ENCODE assay signal across 25 cellular contexts in genomic region chr2:25049422-25049821, GRCh38. TPM values are rescaled to one million over a fixed set of nuclear protein-coding genes. Genes with fewer than 3 reads are reported as not detected.
"Had no signal": no experiment of that assay in that cellular context is flagged by ENCODE, and none has a peak within 500 bp of the region (broad histone marks: within the 10 kb centered on the region; RNA-seq: fewer than 3 reads in every experiment).

No MANE protein-coding gene starts in this region.

- H3K4me3 Mint-ChIP-seq: activated CD4-positive, alpha-beta memory T cell treated with anti-CD3 and anti-CD28 coated beads, Interleukin-2, amount 10 ng/mL, durations not matched to agents 7 days and 5 days; activated CD4-positive, alpha-beta T cell treated with anti-CD3 and anti-CD28 coated beads, Interleukin-2, amount 10 ng/mL, durations not matched to agents 7 days and 5 days; activated naive CD4-positive, alpha-beta T cell treated with anti-CD3 and anti-CD28 coated beads, Interleukin-2, amount 10 ng/mL, durations not matched to agents 7 days and 5 days; activated naive CD8-positive, alpha-beta T cell treated with anti-CD3 and anti-CD28 coated beads for 36 hours; activated naive CD8-positive, alpha-beta T cell treated with anti-CD3 and anti-CD28 coated beads, Interleukin-2, amount 50 U/mL, for 24 hours; activated T-cell treated with anti-CD3 and anti-CD28 coated beads, Interleukin-2, amount 50 U/mL, for 24 hours; activated T-cell treated with anti-CD3 and anti-CD28 coated beads, Interleukin-2, amount 50 U/mL, for 72 hours had no signal

- H3K4me3 ChIP-seq: adrenal gland, body of pancreas, colonic mucosa, esophagus squamous epithelium, gastroesophageal sphincter had no signal

- DNase-seq: activated CD4-positive, alpha-beta memory T cell treated with anti-CD3 and anti-CD28 coated beads, Interleukin-2, amount 10 ng/mL, durations not matched to agents 7 days and 5 days; activated CD4-positive, alpha-beta T cell treated with anti-CD3 and anti-CD28 coated beads for 1 hour; activated CD4-positive, alpha-beta T cell treated with anti-CD3 and anti-CD28 coated beads for 4 hours; activated CD4-positive, alpha-beta T cell treated with anti-CD3 and anti-CD28 coated beads, Interleukin-2, amount 10 ng/mL, durations not matched to agents 7 days and 5 days; activated CD4-positive, alpha-beta T cell treated with anti-CD3 and anti-CD28 coated beads, Interleukin-2, amount 50 U/mL, for 4 hours; activated CD8-positive, alpha-beta memory T cell treated with anti-CD3 and anti-CD28 coated beads, Interleukin-2, amount 50 U/mL, for 48 hours; activated gamma-delta T cell; activated naive CD4-positive, alpha-beta T cell; activated naive CD4-positive, alpha-beta T cell treated with anti-CD3 and anti-CD28 coated beads, Interleukin-2, amount 10 ng/mL, durations not matched to agents 7 days and 5 days; activated naive CD8-positive, alpha-beta T cell treated with anti-CD3 and anti-CD28 coated beads for 36 hours; activated naive CD8-positive, alpha-beta T cell treated with anti-CD3 and anti-CD28 coated beads, Interleukin-2, amount 50 U/mL, for 24 hours; activated T-cell treated with anti-CD3 and anti-CD28 coated beads for 4 hours; activated T-cell treated with anti-CD3 and anti-CD28 coated beads, Interleukin-2, amount 50 U/mL, for 24 hours; activated T-cell treated with anti-CD3 and anti-CD28 coated beads, Interleukin-2, amount 50 U/mL, for 72 hours; adrenal gland; amygdala; aorta; body of pancreas; central memory CD4-positive, alpha-beta T cell; cerebellar nuclear complex; colonic mucosa; effector CD8-positive, alpha-beta T cell; esophagus squamous epithelium had no signal

- H3K4me1 ChIP-seq: adrenal gland, body of pancreas, colonic mucosa, esophagus squamous epithelium, gastroesophageal sphincter had no signal

- H3K36me3 Mint-ChIP-seq: activated naive CD4-positive, alpha-beta T cell treated with anti-CD3 and anti-CD28 coated beads, Interleukin-2, amount 10 ng/mL, durations not matched to agents 7 days and 5 days; activated naive CD8-positive, alpha-beta T cell treated with anti-CD3 and anti-CD28 coated beads for 36 hours had no signal

- H3K27ac ChIP-seq: adrenal gland, body of pancreas, colonic mucosa, epithelial cell of prostate, esophagus squamous epithelium, gastroesophageal sphincter had no signal

- H3K27me3 ChIP-seq: adrenal gland, colonic mucosa, gastroesophageal sphincter had no signal

- ATAC-seq: activated naive CD8-positive, alpha-beta T cell treated with anti-CD3 and anti-CD28 coated beads, Interleukin-2, amount 50 U/mL, for 24 hours; activated T-cell treated with anti-CD3 and anti-CD28 coated beads, Interleukin-2, amount 50 U/mL, for 72 hours; body of pancreas; gastroesophageal sphincter had no signal

- H3K9me3 ChIP-seq: adrenal gland, body of pancreas, colonic mucosa, esophagus squamous epithelium, gastroesophageal sphincter had no signal

- H3K27ac Mint-ChIP-seq: activated CD4-positive, alpha-beta memory T cell treated with anti-CD3 and anti-CD28 coated beads, Interleukin-2, amount 10 ng/mL, durations not matched to agents 7 days and 5 days; activated CD4-positive, alpha-beta T cell treated with anti-CD3 and anti-CD28 coated beads, Interleukin-2, amount 10 ng/mL, durations not matched to agents 7 days and 5 days; activated naive CD4-positive, alpha-beta T cell treated with anti-CD3 and anti-CD28 coated beads, Interleukin-2, amount 10 ng/mL, durations not matched to agents 7 days and 5 days; activated naive CD8-positive, alpha-beta T cell treated with anti-CD3 and anti-CD28 coated beads for 36 hours; activated naive CD8-positive, alpha-beta T cell treated with anti-CD3 and anti-CD28 coated beads, Interleukin-2, amount 50 U/mL, for 24 hours; activated T-cell treated with anti-CD3 and anti-CD28 coated beads, Interleukin-2, amount 50 U/mL, for 24 hours; activated T-cell treated with anti-CD3 and anti-CD28 coated beads, Interleukin-2, amount 50 U/mL, for 72 hours had no signal

- H3K9me3 Mint-ChIP-seq: activated CD4-positive, alpha-beta memory T cell treated with anti-CD3 and anti-CD28 coated beads, Interleukin-2, amount 10 ng/mL, durations not matched to agents 7 days and 5 days; activated CD4-positive, alpha-beta T cell treated with anti-CD3 and anti-CD28 coated beads, Interleukin-2, amount 10 ng/mL, durations not matched to agents 7 days and 5 days; activated naive CD4-positive, alpha-beta T cell treated with anti-CD3 and anti-CD28 coated beads, Interleukin-2, amount 10 ng/mL, durations not matched to agents 7 days and 5 days; activated naive CD8-positive, alpha-beta T cell treated with anti-CD3 and anti-CD28 coated beads for 36 hours; activated naive CD8-positive, alpha-beta T cell treated with anti-CD3 and anti-CD28 coated beads, Interleukin-2, amount 50 U/mL, for 24 hours; activated T-cell treated with anti-CD3 and anti-CD28 coated beads, Interleukin-2, amount 50 U/mL, for 24 hours; activated T-cell treated with anti-CD3 and anti-CD28 coated beads, Interleukin-2, amount 50 U/mL, for 72 hours had no signal

- H3K36me3 ChIP-seq: adrenal gland, colonic mucosa, esophagus squamous epithelium, gastroesophageal sphincter had no signal

RNA-seq across cellular contexts. Expression of gene EFR3B, which starts 7.5 kb away (rescaled TPM):
- total RNA-seq: activated CD4-positive, alpha-beta memory T cell treated with anti-CD3 and anti-CD28 coated beads, Interleukin-2, amount 10 ng/mL, durations not matched to agents 7 days and 5 days had no signal
